In the genomic region with DNA sequence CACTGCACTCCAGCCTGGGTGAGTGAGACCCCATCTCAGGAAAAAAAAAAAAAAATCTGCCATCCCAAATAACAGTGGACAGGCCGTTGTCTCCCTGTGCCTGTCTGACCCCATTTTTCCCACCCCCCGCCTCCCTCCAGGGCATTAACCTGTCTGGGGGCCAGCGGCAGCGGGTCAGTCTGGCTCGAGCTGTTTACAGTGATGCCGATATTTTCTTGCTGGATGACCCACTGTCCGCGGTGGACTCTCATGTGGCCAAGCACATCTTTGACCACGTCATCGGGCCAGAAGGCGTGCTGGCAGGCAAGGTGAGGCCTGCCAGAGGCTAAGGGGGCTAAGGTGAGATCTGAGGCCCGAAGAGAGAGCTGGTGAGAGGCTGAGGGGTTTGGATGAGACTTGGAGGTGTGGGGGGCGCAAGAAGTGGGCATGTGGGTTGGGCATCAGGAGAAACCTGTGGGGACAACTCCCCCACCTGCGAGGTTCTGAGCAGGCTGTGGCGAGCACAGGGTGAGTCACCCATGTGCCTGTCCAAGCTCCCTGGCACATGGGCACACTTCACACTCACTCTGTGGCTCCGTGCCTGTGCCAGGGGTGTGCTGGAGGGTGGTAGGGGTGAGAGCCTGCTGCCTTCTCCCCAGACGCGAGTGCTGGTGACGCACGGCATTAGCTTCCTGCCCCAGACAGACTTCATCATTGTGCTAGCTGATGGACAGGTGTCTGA, we compare ENCODE assay signal across 1 cellular context.
TF ChIP-seq lines count a peak whose summit lies in the region.

No MANE protein-coding gene starts in this region.

TF ChIP-seq in IMR-90, 13 proteins besides CTCF, POLR2A, EP300 and RAD21:
- no peak for TF ChIP-seq MAFK (IDR thresholded peaks at IDR 0.05; ENCODE audit: low read depth, low read length)
- no peak for TF ChIP-seq NFE2L2 (IDR thresholded peaks at IDR 0.05; ENCODE audit: low read depth, low read length)
- no peak for TF ChIP-seq RFX5 (IDR thresholded peaks at IDR 0.05; ENCODE audit: low read depth, low read length)
- TF ChIP-seq MXI1 (IDR thresholded peaks at IDR 0.05; ENCODE audit: borderline replicate concordance, low read depth, low read length), result no peak
- no peak for TF ChIP-seq FOS (IDR thresholded peaks at IDR 0.05; ENCODE audit: low read depth, low read length)
- no peak for TF ChIP-seq SMC3 (IDR thresholded peaks at IDR 0.05; ENCODE audit: low read depth, low read length)
- TF ChIP-seq BHLHE40 (IDR thresholded peaks at IDR 0.05; ENCODE audit: low read depth, low read length), result no peak
